ENCODE assay signal across 21 cellular contexts in the genomic region with DNA sequence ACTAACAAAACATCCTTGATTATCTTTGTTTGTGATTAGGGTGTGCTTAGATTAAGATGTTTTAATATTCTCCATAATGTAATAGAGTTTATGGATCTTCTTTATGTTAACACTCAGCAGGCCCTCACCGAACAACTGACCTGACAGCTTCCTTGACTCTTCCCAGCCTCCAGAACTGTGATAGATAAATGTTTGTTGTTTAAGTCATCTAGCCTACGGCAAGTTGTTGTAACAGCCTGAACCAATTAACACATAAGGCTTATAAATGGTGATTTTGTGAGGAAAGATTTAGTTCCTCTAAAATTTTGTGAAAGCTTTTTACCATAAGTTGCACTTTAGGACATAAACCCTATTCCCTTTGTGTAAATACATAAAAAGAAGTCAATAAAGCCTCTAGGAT.
DNase-seq lines count a peak whose midpoint lies in the region; ATAC-seq and TF ChIP-seq lines count a peak whose summit lies in the region.
"Had no signal": no experiment of that assay in that cellular context is flagged by ENCODE, and none has a peak within 500 bp of the region (broad histone marks: within the 10 kb centered on the region; RNA-seq: fewer than 3 reads in every experiment).

No MANE protein-coding gene starts in this region.

- peak overlapping the region; percentile 8 for H2AFZ ChIP-seq in smooth muscle cell (ENCODE audit: low read depth)

- H3K27ac Mint-ChIP-seq in mesothelial cell of epicardium, result peak overlapping the region; percentile 2
- H3K27ac Mint-ChIP-seq: CD14-positive monocyte; CD4-positive, alpha-beta memory T cell; CD4-positive, CD25-positive, alpha-beta regulatory T cell; CD8-positive, alpha-beta memory T cell had no signal

- no peaks in the 10 kb centered on the region for H3K27me3 Mint-ChIP-seq in mesothelial cell of epicardium (ENCODE audit: low read depth)

- no peak overlapping the region for H3K4me3 ChIP-seq in smooth muscle cell
- H3K4me3 ChIP-seq: A549, BLaER1, GM12878 had no signal

- H3K4me1 Mint-ChIP-seq in mesothelial cell of epicardium, result peaks cover 26% of the 10 kb centered on the region
- H3K4me1 Mint-ChIP-seq: CD14-positive monocyte; CD4-positive, CD25-positive, alpha-beta regulatory T cell; CD8-positive, alpha-beta memory T cell had no signal

- H3K9me3 ChIP-seq in smooth muscle cell (replicated peaks; ENCODE audit: low read depth), result no peaks in the 10 kb centered on the region
- H3K9me3 ChIP-seq: A549, BE2C, BLaER1 had no signal

- TF ChIP-seq CTCF in mesothelial cell of epicardium (IDR thresholded peaks at IDR 0.05; ENCODE audit: unreplicated experiment) (no peak), smooth muscle cell (IDR thresholded peaks at IDR 0.05; ENCODE audit: borderline replicate concordance, insufficient read depth, poor library complexity, severe bottlenecking) (no peak), foreskin keratinocyte (conservative IDR thresholded peaks at IDR 0.05) (no peak)

- H3F3A ChIP-seq in smooth muscle cell (ENCODE audit: low read depth), result peaks cover 4% of the 10 kb centered on the region

- WGBS in smooth muscle cell (ENCODE audit: low lambda C conversion rate), result 8% methylated on average over 2 of the region's 2 CpGs

- H3K79me2 ChIP-seq in smooth muscle cell (ENCODE audit: low read depth), result no peaks in the 10 kb centered on the region

- H3K9ac ChIP-seq in smooth muscle cell (ENCODE audit: low read depth), result no peak overlapping the region
- H3K9ac ChIP-seq: BLaER1 had no signal

- H3K27ac ChIP-seq in smooth muscle cell (ENCODE audit: low read depth) (peak overlapping the region; percentile 15), foreskin keratinocyte (no peak overlapping the region)
- H3K27ac ChIP-seq: 22Rv1, A549, BLaER1 had no signal

- H3K4me1 ChIP-seq in smooth muscle cell (ENCODE audit: low read depth), result no peaks in the 10 kb centered on the region
- H3K4me1 ChIP-seq in foreskin keratinocyte, result no peaks in the 10 kb centered on the region
- H3K4me1 ChIP-seq: A549, BLaER1 had no signal

- ATAC-seq in foreskin keratinocyte (no peak), GM18909 (IDR thresholded peaks at IDR 0.05; ENCODE audit: poor library complexity, unreplicated experiment) (no peak)
- ATAC-seq: A549, GM12878 had no signal

- H4K20me1 ChIP-seq in smooth muscle cell (ENCODE audit: low read depth), result no peaks in the 10 kb centered on the region
- H4K20me1 ChIP-seq: BLaER1 had no signal

- H3K4me3 Mint-ChIP-seq in mesothelial cell of epicardium, result no peak overlapping the region
- H3K4me3 Mint-ChIP-seq: CD14-positive monocyte; CD4-positive, alpha-beta memory T cell; CD4-positive, CD25-positive, alpha-beta regulatory T cell; CD8-positive, alpha-beta memory T cell had no signal

- H3K36me3 ChIP-seq in smooth muscle cell (ENCODE audit: low read depth), result no peaks in the 10 kb centered on the region
- H3K36me3 ChIP-seq: BE2C, BLaER1 had no signal

- DNase-seq in EH (ENCODE audit: low read depth), result peak; percentile 12
- DNase-seq in fibroblast of gingiva (ENCODE audit: low read depth), result peak; percentile 9
- DNase-seq in mesothelial cell of epicardium (ENCODE audit: low spot score in 2 of 2, unreplicated experiment in 2 of 2), result no peak
- DNase-seq in smooth muscle cell (lab: John Stamatoyannopoulos, UW; ENCODE audit: unreplicated experiment), result no peak
- no peak for DNase-seq in foreskin keratinocyte
- DNase-seq in DMS 273 (lab: John Stamatoyannopoulos, UW; ENCODE audit: unreplicated experiment), result no peak
- DNase-seq: BE2C; C1 segment of cervical spinal cord; CD4-positive, alpha-beta memory T cell; CD4-positive, CD25-positive, alpha-beta regulatory T cell; CD8-positive, alpha-beta memory T cell; COR-L47; DMS79 treated with DMSO at 0.1 percent for 48 hours; EL; GDM1 had no signal

- no peak overlapping the region for H3K4me2 ChIP-seq in smooth muscle cell
- H3K4me2 ChIP-seq: A549, BLaER1 had no signal

- peaks cover 32% of the 10 kb centered on the region for H3K9me3 Mint-ChIP-seq in mesothelial cell of epicardium
- H3K9me3 Mint-ChIP-seq: CD14-positive monocyte; CD4-positive, CD25-positive, alpha-beta regulatory T cell; CD8-positive, alpha-beta memory T cell had no signal

- no peaks in the 10 kb centered on the region for H3K27me3 ChIP-seq in smooth muscle cell (ENCODE audit: low read depth)
- no peaks in the 10 kb centered on the region for H3K27me3 ChIP-seq in foreskin keratinocyte
- H3K27me3 ChIP-seq: BE2C, BLaER1 had no signal

- H3K36me3 Mint-ChIP-seq in mesothelial cell of epicardium, result peaks cover 5% of the 10 kb centered on the region
- H3K36me3 Mint-ChIP-seq: CD14-positive monocyte; CD4-positive, alpha-beta memory T cell; CD4-positive, CD25-positive, alpha-beta regulatory T cell; CD8-positive, alpha-beta memory T cell had no signal

Comparison
In these comparisons a context has a peak if more than half of its experiments do, and no peak if none do; other contexts are left out.
1. DNase-seq: peak in EH (single experiment) and fibroblast of gingiva (single experiment); none in mesothelial cell of epicardium (0 of 2), smooth muscle cell (single experiment), foreskin keratinocyte (0 of 2) and DMS 273 (single experiment).